ENCODE assay signal across 26 cellular contexts in the genomic region with DNA sequence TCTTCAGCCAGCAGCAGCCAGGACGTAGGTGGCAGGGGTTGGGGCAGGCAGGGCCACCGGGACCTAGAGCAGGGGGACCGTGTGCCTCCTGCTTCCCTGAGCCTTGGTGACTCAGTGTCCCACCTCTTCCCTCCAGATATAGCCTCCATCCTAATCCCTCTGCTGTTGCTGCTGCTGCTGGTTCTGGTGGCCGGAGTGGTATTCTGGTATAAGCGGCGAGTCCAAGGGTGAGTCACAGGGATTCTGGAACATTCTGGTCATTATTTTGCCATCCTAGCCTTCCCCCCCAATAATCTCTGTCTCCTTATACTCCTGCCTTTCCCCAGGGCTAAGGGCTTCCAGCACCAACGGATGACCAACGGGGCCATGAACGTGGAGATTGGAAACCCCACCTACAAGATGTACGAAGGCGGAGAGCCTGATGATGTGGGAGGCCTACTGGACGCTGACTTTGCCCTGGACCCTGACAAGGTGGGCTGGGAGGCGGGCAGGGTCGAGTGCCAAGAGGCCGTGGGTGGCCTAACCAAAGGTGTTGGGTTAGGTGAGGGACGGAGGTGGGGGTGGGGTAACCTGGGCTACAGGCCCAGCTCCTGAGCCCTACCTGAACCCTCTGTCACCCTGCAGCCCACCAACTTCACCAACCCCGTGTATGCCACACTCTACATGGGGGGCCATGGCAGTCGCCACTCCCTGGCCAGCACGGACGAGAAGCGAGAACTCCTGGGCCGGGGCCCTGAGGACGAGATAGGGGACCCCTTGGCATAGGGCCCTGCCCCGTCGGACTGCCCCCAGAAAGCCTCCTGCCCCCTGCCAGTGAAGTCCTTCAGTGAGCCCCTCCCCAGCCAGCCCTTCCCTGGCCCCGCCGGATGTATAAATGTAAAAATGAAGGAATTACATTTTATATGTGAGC. TPM values are rescaled to one million over a fixed set of nuclear protein-coding genes. Genes with fewer than 3 reads are reported as not detected.
DNase-seq lines count a peak whose midpoint lies in the region; ATAC-seq and TF ChIP-seq lines count a peak whose summit lies in the region.
"Had no signal": no experiment of that assay in that cellular context is flagged by ENCODE, and none has a peak within 500 bp of the region (broad histone marks: within the 10 kb centered on the region; RNA-seq: fewer than 3 reads in every experiment).

No MANE protein-coding gene starts in this region.

- H3K27ac Mint-ChIP-seq in activated CD8-positive, alpha-beta T cell treated with anti-CD3 and anti-CD28 coated beads, Interleukin-2, amount 10 ng/mL, durations not matched to agents 7 days and 5 days = no peak overlapping the region
- peak overlapping the region in 1 of 10 donors; percentile 13 for H3K27ac Mint-ChIP-seq in naive thymus-derived CD8-positive, alpha-beta T cell
- H3K27ac Mint-ChIP-seq: activated B cell treated with CpG ODN at 0.5 μM for 24 hours; activated naive CD4-positive, alpha-beta T cell treated with anti-CD3 and anti-CD28 coated beads, Interleukin-2, amount 10 ng/mL, durations not matched to agents 7 days and 5 days; natural killer cell treated with Interleukin-12 subunit alpha and Interleukin-12 subunit beta and Interleukin-15 and Interleukin-18, amount 100 ng/mL, for 72 hours had no signal

- H3K4me3 Mint-ChIP-seq in activated CD8-positive, alpha-beta T cell treated with anti-CD3 and anti-CD28 coated beads, Interleukin-2, amount 10 ng/mL, durations not matched to agents 7 days and 5 days = no peak overlapping the region
- no peak overlapping the region for H3K4me3 Mint-ChIP-seq in naive thymus-derived CD8-positive, alpha-beta T cell
- H3K4me3 Mint-ChIP-seq: activated B cell treated with CpG ODN at 0.5 μM for 24 hours; activated naive CD4-positive, alpha-beta T cell treated with anti-CD3 and anti-CD28 coated beads, Interleukin-2, amount 10 ng/mL, durations not matched to agents 7 days and 5 days; central memory CD8-positive, alpha-beta T cell; natural killer cell treated with Interleukin-12 subunit alpha and Interleukin-12 subunit beta and Interleukin-15 and Interleukin-18, amount 100 ng/mL, for 72 hours had no signal

- TF ChIP-seq CTCF in left ventricle myocardium inferior (IDR thresholded peaks at IDR 0.05; ENCODE audit: borderline replicate concordance) = no peak
- TF ChIP-seq CTCF in RWPE1 (conservative IDR thresholded peaks at IDR 0.05; ENCODE audit: low read depth) = no peak
- peak; percentile 4 for TF ChIP-seq CTCF in fibroblast of the aortic adventitia (IDR thresholded peaks at IDR 0.05; ENCODE audit: insufficient read depth, low read length)
- no peak for TF ChIP-seq CTCF in sigmoid colon (IDR thresholded peaks at IDR 0.05)
- no peak for TF ChIP-seq CTCF in prostate gland (IDR thresholded peaks at IDR 0.05)

- H3K27me3 ChIP-seq in left ventricle myocardium inferior (ENCODE audit: low read depth) (peaks cover 25% of the 10 kb centered on the region), sigmoid colon (peaks cover 24 to 35% (median 24%) of the 10 kb centered on the region in 3 donors), prostate gland (replicated peaks; ENCODE audit: insufficient read depth) (no peaks in the 10 kb centered on the region)

- H3K36me3 ChIP-seq in left ventricle myocardium inferior (peaks cover 45% of the 10 kb centered on the region), sigmoid colon (peaks cover 8 to 57% (median 30%) of the 10 kb centered on the region in 4 donors), prostate gland (peaks cover 0 to 5% of the 10 kb centered on the region in 2 donors)

- H3K9me3 ChIP-seq in left ventricle myocardium inferior (replicated peaks) (no peaks in the 10 kb centered on the region), sigmoid colon (no peaks in the 10 kb centered on the region), prostate gland (no peaks in the 10 kb centered on the region)
- H3K9me3 ChIP-seq: Peyer's patch, spleen had no signal

- POLR2A ChIA-PET in RWPE1 (lab: Yijun Ruan, JAX; ENCODE audit: low non-redundant PET) = no interaction called here
- POLR2A ChIA-PET in activated CD8-positive, alpha-beta T cell treated with anti-CD3 and anti-CD28 coated beads, Interleukin-2, amount 10 ng/mL, durations not matched to agents 7 days and 5 days (lab: Charles Lee) = no interaction called here
- POLR2A ChIA-PET in naive thymus-derived CD8-positive, alpha-beta T cell (lab: Charles Lee) = interaction anchor here (5.1 kb wide), 1 partner anchor 29 kb away, joined by 72 read pairs; a partner anchor contains a TSS

- H3K4me1 Mint-ChIP-seq in activated CD8-positive, alpha-beta T cell treated with anti-CD3 and anti-CD28 coated beads, Interleukin-2, amount 10 ng/mL, durations not matched to agents 7 days and 5 days (ENCODE audit: low read depth) = peaks cover 29% of the 10 kb centered on the region
- H3K4me1 Mint-ChIP-seq in naive thymus-derived CD8-positive, alpha-beta T cell = peaks cover 24 to 31% (median 31%) of the 10 kb centered on the region in 4 donors

- peak overlapping the region; percentile 53 for H3K27ac ChIP-seq in left ventricle myocardium inferior (replicated peaks)
- peak overlapping the region; percentile 49 for H3K27ac ChIP-seq in RWPE1
- H3K27ac ChIP-seq in sigmoid colon = no peak overlapping the region
- no peak overlapping the region for H3K27ac ChIP-seq in prostate gland
- H3K27ac ChIP-seq: Peyer's patch, spleen had no signal

- 89 to 90% methylated on average over 27 of the region's 27 CpGs for WGBS in sigmoid colon, 2 donors
- WGBS in prostate gland = 83% methylated on average over 27 of the region's 27 CpGs

- TF ChIP-seq EP300 in sigmoid colon (IDR thresholded peaks at IDR 0.05) = no peak

- no peaks in the 10 kb centered on the region for H3K36me3 Mint-ChIP-seq in activated CD8-positive, alpha-beta T cell treated with anti-CD3 and anti-CD28 coated beads, Interleukin-2, amount 10 ng/mL, durations not matched to agents 7 days and 5 days (ENCODE audit: low read depth)
- peaks cover 0 to 2% (median 0%) of the 10 kb centered on the region in 3 donors for H3K36me3 Mint-ChIP-seq in naive thymus-derived CD8-positive, alpha-beta T cell
- H3K36me3 Mint-ChIP-seq: activated naive CD4-positive, alpha-beta T cell treated with anti-CD3 and anti-CD28 coated beads, Interleukin-2, amount 10 ng/mL, durations not matched to agents 7 days and 5 days; CD8-positive, alpha-beta memory T cell; natural killer cell treated with Interleukin-12 subunit alpha and Interleukin-12 subunit beta and Interleukin-15 and Interleukin-18, amount 100 ng/mL, for 72 hours had no signal

- no peaks in the 10 kb centered on the region for H3K9me3 Mint-ChIP-seq in activated CD8-positive, alpha-beta T cell treated with anti-CD3 and anti-CD28 coated beads, Interleukin-2, amount 10 ng/mL, durations not matched to agents 7 days and 5 days (ENCODE audit: insufficient read depth)
- H3K9me3 Mint-ChIP-seq in naive thymus-derived CD8-positive, alpha-beta T cell = no peaks in the 10 kb centered on the region
- H3K9me3 Mint-ChIP-seq: activated B cell treated with CpG ODN at 0.5 μM for 24 hours; activated naive CD4-positive, alpha-beta T cell treated with anti-CD3 and anti-CD28 coated beads, Interleukin-2, amount 10 ng/mL, durations not matched to agents 7 days and 5 days; central memory CD8-positive, alpha-beta T cell; natural killer cell treated with Interleukin-12 subunit alpha and Interleukin-12 subunit beta and Interleukin-15 and Interleukin-18, amount 100 ng/mL, for 72 hours had no signal

- ATAC-seq in activated CD8-positive, alpha-beta T cell treated with anti-CD3 and anti-CD28 coated beads, Interleukin-2, amount 10 ng/mL, durations not matched to agents 7 days and 5 days = no peak
- no peak for ATAC-seq in naive thymus-derived CD8-positive, alpha-beta T cell
- ATAC-seq: natural killer cell treated with Interleukin-12 subunit alpha and Interleukin-12 subunit beta and Interleukin-15 and Interleukin-18, amount 100 ng/mL, for 72 hours had no signal

- DNase-seq in left ventricle myocardium inferior = no peak
- DNase-seq in cardiac septum (ENCODE audit: low spot score) = no peak
- no peak for DNase-seq in RWPE1 (ENCODE audit: low spot score)
- DNase-seq in fibroblast of the aortic adventitia (ENCODE audit: low read depth) = no peak
- DNase-seq in sigmoid colon = no peak
- DNase-seq in prostate gland (ENCODE audit: low spot score) = no peak
- no peak for DNase-seq in activated CD8-positive, alpha-beta T cell treated with anti-CD3 and anti-CD28 coated beads, Interleukin-2, amount 10 ng/mL, durations not matched to agents 7 days and 5 days
- DNase-seq in naive thymus-derived CD8-positive, alpha-beta T cell = no peak
- DNase-seq: activated B cell treated with CpG ODN at 0.5 μM for 24 hours; activated naive CD4-positive, alpha-beta T cell treated with anti-CD3 and anti-CD28 coated beads, Interleukin-2, amount 10 ng/mL, durations not matched to agents 7 days and 5 days; AML-193; CD8-positive, alpha-beta memory T cell; islet precursor cell; midbrain; NCI-H2029; NK-92 treated with Interleukin-12 subunit alpha and Interleukin-12 subunit beta, amount 100 ng/mL, for 24 hours; Peyer's patch; SIG-M5; spleen; stimulated activated CD4-positive, alpha-beta T cell treated with anti-CD3 and anti-CD28 coated beads, Interleukin-4, amount 100 ng/mL, for 1 hour; T1000 had no signal

- no peak for TF ChIP-seq POLR2A in sigmoid colon (IDR thresholded peaks at IDR 0.05)
- TF ChIP-seq POLR2A in prostate gland (IDR thresholded peaks at IDR 0.05) = no peak

- CTCF ChIA-PET in RWPE1 (lab: Yijun Ruan, JAX) = interaction anchor here (0.8 to 7.0 kb wide), 4 partner anchors 29 to 38 kb away, joined by 3 to 147 read pairs (median 7); no protein-coding TSS in a partner anchor
- CTCF ChIA-PET in activated CD8-positive, alpha-beta T cell treated with anti-CD3 and anti-CD28 coated beads, Interleukin-2, amount 10 ng/mL, durations not matched to agents 7 days and 5 days (lab: Charles Lee) = interaction anchor here (1.1 to 4.3 kb wide), 7 partner anchors 15 to 241 kb away, joined by 3 to 246 read pairs (median 12); partner anchors contain the start of genes SHMT2 and STAC3

- no peak overlapping the region for H3K4me3 ChIP-seq in left ventricle myocardium inferior
- no peak overlapping the region for H3K4me3 ChIP-seq in fibroblast of the aortic adventitia (ENCODE audit: low read depth, low read length)
- H3K4me3 ChIP-seq in sigmoid colon = no peak overlapping the region
- no peak overlapping the region for H3K4me3 ChIP-seq in prostate gland
- H3K4me3 ChIP-seq: Peyer's patch, spleen had no signal

- H3K4me1 ChIP-seq in left ventricle myocardium inferior = peaks cover 70% of the 10 kb centered on the region
- peaks cover 0 to 27% (median 22%) of the 10 kb centered on the region in 4 donors for H3K4me1 ChIP-seq in sigmoid colon
- H3K4me1 ChIP-seq in prostate gland (replicated peaks) = peaks cover 10% of the 10 kb centered on the region

- intact Hi-C loops in left ventricle myocardium inferior (cut with micrococcal nuclease) (no loop called here), cardiac septum (cut with DNase I) (loop anchor here (5.0 kb wide), 1 partner anchor 245 kb away; the partner anchor contains the start of genes GLI1 and INHBE), sigmoid colon (cut with DNase I) (no loop called here), prostate gland (cut with DNase I) (no loop called here)

- peaks cover 30% of the 10 kb centered on the region for H3K27me3 Mint-ChIP-seq in activated CD8-positive, alpha-beta T cell treated with anti-CD3 and anti-CD28 coated beads, Interleukin-2, amount 10 ng/mL, durations not matched to agents 7 days and 5 days (ENCODE audit: low read depth)
- H3K27me3 Mint-ChIP-seq in naive thymus-derived CD8-positive, alpha-beta T cell = peaks cover 25 to 38% (median 29%) of the 10 kb centered on the region in 5 donors

RNA-seq across cellular contexts. Expression of gene NXPH4, which starts 4.5 kb away (rescaled TPM):
- total RNA-seq in left ventricle myocardium inferior = 0.44 TPM
- total RNA-seq in cardiac septum = 20.0 TPM
- 1.9 and 2.4 TPM in 2 replicates for total RNA-seq in fibroblast of the aortic adventitia (ENCODE audit: low replicate concordance)
- not detected for total RNA-seq in sigmoid colon
- polyA plus RNA-seq in sigmoid colon = under 1 TPM in 1 of 3 donors, not detected in 2; 0.13 TPM
- total RNA-seq in prostate gland = 10 to 100 TPM; 10.2 to 18.1 TPM
- under 1 TPM; 0.39 to 0.40 TPM for total RNA-seq in activated CD8-positive, alpha-beta T cell treated with anti-CD3 and anti-CD28 coated beads, Interleukin-2, amount 10 ng/mL, durations not matched to agents 7 days and 5 days
- total RNA-seq in naive thymus-derived CD8-positive, alpha-beta T cell = under 1 TPM; 0.41 to 0.55 TPM
- polyA plus RNA-seq in naive thymus-derived CD8-positive, alpha-beta T cell = not detected
- total RNA-seq: endothelial cell of umbilical vein, liver, Peyer's patch had no signal
- polyA plus RNA-seq: CD8-positive, alpha-beta memory T cell had no signal

RNA-seq across cellular contexts. Expression of gene SHMT2, which starts 17.5 kb away (rescaled TPM):
- total RNA-seq in left ventricle myocardium inferior (22.9 TPM), cardiac septum (38.8 TPM), fibroblast of the aortic adventitia (ENCODE audit: low replicate concordance) (233 and 303 TPM in 2 replicates), sigmoid colon (10 to 100 TPM; 24.6 to 52.2 (median 34.5) TPM), prostate gland (10 to 100 TPM; 49.6 to 51.4 TPM)
- polyA plus RNA-seq in sigmoid colon = 100 to 1,000 TPM in 1 of 3 donors, 10 to 100 TPM in 2; 26.6 to 100 (median 29.4) TPM
- total RNA-seq in activated CD8-positive, alpha-beta T cell treated with anti-CD3 and anti-CD28 coated beads, Interleukin-2, amount 10 ng/mL, durations not matched to agents 7 days and 5 days = 100 to 1,000 TPM; 194 to 208 TPM
- 10 to 100 TPM; 45.2 to 45.3 TPM for total RNA-seq in naive thymus-derived CD8-positive, alpha-beta T cell
- 10 to 100 TPM; 27.3 to 31.2 (median 28.8) TPM for polyA plus RNA-seq in naive thymus-derived CD8-positive, alpha-beta T cell

RNA-seq across cellular contexts. Expression of gene STAC3, which starts 38.9 kb away (rescaled TPM):
- 0.69 TPM for total RNA-seq in left ventricle myocardium inferior
- 0.94 TPM for total RNA-seq in cardiac septum
- total RNA-seq in fibroblast of the aortic adventitia (ENCODE audit: low replicate concordance) = 0.90 and 3.8 TPM in 2 replicates
- 1 to 10 TPM in 3 of 4 donors, under 1 TPM in 1; 0.41 to 2.8 (median 1.8) TPM for total RNA-seq in sigmoid colon
- 1 to 10 TPM; 1.2 to 4.6 (median 1.8) TPM for polyA plus RNA-seq in sigmoid colon
- total RNA-seq in prostate gland = 10 to 100 TPM in 1 of 2 donors, 1 to 10 TPM in 1; 4.8 to 20.9 TPM
- total RNA-seq in activated CD8-positive, alpha-beta T cell treated with anti-CD3 and anti-CD28 coated beads, Interleukin-2, amount 10 ng/mL, durations not matched to agents 7 days and 5 days = 1 to 10 TPM; 7.5 to 9.9 TPM
- 1 to 10 TPM; 2.5 to 2.6 TPM for total RNA-seq in naive thymus-derived CD8-positive, alpha-beta T cell
- polyA plus RNA-seq in naive thymus-derived CD8-positive, alpha-beta T cell = not detected
- total RNA-seq: H4 had no signal
- polyA plus RNA-seq: CD8-positive, alpha-beta memory T cell had no signal

Comparison
In these comparisons a context has a peak if more than half of its experiments do, and no peak if none do; other contexts are left out.
1. H3K27ac ChIP-seq: peak in left ventricle myocardium inferior (single experiment) and RWPE1 (single experiment); none in sigmoid colon (0 of 4) and prostate gland (0 of 2).